9 cellular contexts compared by ENCODE assay signal in genomic region chr9:98365227-98365669, GRCh38.
DNase-seq lines count a peak whose midpoint lies in the region; ATAC-seq and TF ChIP-seq lines count a peak whose summit lies in the region.
"Had no signal": no experiment of that assay in that cellular context is flagged by ENCODE, and none has a peak within 500 bp of the region (broad histone marks: within the 10 kb centered on the region; RNA-seq: fewer than 3 reads in every experiment).

No MANE protein-coding gene starts in this region.

- H4K20me1 ChIP-seq in hepatocyte (ENCODE audit: insufficient read depth, poor library complexity, severe bottlenecking), result no peaks in the 10 kb centered on the region

- H3K4me1 ChIP-seq in hepatocyte (ENCODE audit: insufficient read depth) (no peaks in the 10 kb centered on the region), suprapubic skin (no peaks in the 10 kb centered on the region), tibial artery (no peaks in the 10 kb centered on the region)

- peak; percentile 40 for TF ChIP-seq CTCF in AG09309 (IDR thresholded peaks at IDR 0.05; ENCODE audit: control insufficient read depth, insufficient read depth, low read depth, low read length, missing control alignments)
- TF ChIP-seq CTCF in GM10248 (IDR thresholded peaks at IDR 0.05; ENCODE audit: control extremely low read depth, extremely low read depth, low read depth, missing control alignments), result peak; percentile 17
- TF ChIP-seq CTCF in hepatocyte (IDR thresholded peaks at IDR 0.05; ENCODE audit: poor library complexity), result peak; percentile 29
- no peak for TF ChIP-seq CTCF in suprapubic skin (IDR thresholded peaks at IDR 0.05)
- no peak for TF ChIP-seq CTCF in tibial artery (IDR thresholded peaks at IDR 0.05)

- CTCF ChIA-PET in GM10248 (lab: Yijun Ruan, JAX), result interaction anchor here (0.7 to 2.0 kb wide), 4 partner anchors 8 to 21 kb away, joined by 3 to 5 read pairs (median 4); no protein-coding TSS in a partner anchor

- no peak for DNase-seq in AG09309 (ENCODE audit: low read depth)
- DNase-seq in GM10248 (ENCODE audit: extremely low spot score), result peak; percentile 11
- DNase-seq in SK-MEL-5 (ENCODE audit: low read depth, low spot score), result peak; percentile 56
- DNase-seq in hepatocyte (ENCODE audit: low spot score), result no peak
- DNase-seq in suprapubic skin (ENCODE audit: low spot score in 2 of 2), result no peak
- no peak for DNase-seq in tibial artery
- no peak for DNase-seq in left cardiac atrium
- DNase-seq: islet precursor cell had no signal

- H3K9me3 ChIP-seq in hepatocyte (ENCODE audit: low read depth) (no peaks in the 10 kb centered on the region), suprapubic skin (peaks cover 5% of the 10 kb centered on the region), tibial artery (peaks cover 0 to 11% (median 11%) of the 10 kb centered on the region in 3 donors)

- H3K9me2 ChIP-seq in hepatocyte (replicated peaks; ENCODE audit: insufficient read depth), result no peaks in the 10 kb centered on the region

- intact Hi-C loops in tibial artery (cut with DNase I; ENCODE audit: low total_unique reads), result no loop called here
- intact Hi-C loops in left cardiac atrium (cut with DNase I), result no loop called here

- no peaks in the 10 kb centered on the region for H3K27me3 ChIP-seq in hepatocyte
- H3K27me3 ChIP-seq in suprapubic skin, result peaks cover 9% of the 10 kb centered on the region
- H3K27me3 ChIP-seq in tibial artery, result peaks cover 0 to 7% of the 10 kb centered on the region in 2 donors

- no peak overlapping the region for H2AFZ ChIP-seq in hepatocyte

- no peak overlapping the region for H3K4me2 ChIP-seq in hepatocyte

- WGBS in hepatocyte (ENCODE audit: low lambda C conversion rate, missing lambda C conversion rate), result 95% methylated on average over 1 of the region's 1 CpG
- 88% methylated on average over 1 of the region's 1 CpG for WGBS in suprapubic skin

- H3K4me3 ChIP-seq in AG09309 (ENCODE audit: control insufficient read depth, low read depth, low read length) (no peak overlapping the region), hepatocyte (no peak overlapping the region), suprapubic skin (no peak overlapping the region), tibial artery (no peak overlapping the region)

- H3K27ac ChIP-seq in hepatocyte (no peak overlapping the region), suprapubic skin (no peak overlapping the region), tibial artery (no peak overlapping the region)

- ATAC-seq in HG02642 (IDR thresholded peaks at IDR 0.05; ENCODE audit: poor library complexity, unreplicated experiment) (no peak), left cardiac atrium (no peak)

- POLR2A ChIA-PET in GM10248 (lab: Yijun Ruan, JAX), result no interaction called here

- H3K36me3 ChIP-seq in hepatocyte (replicated peaks; ENCODE audit: insufficient read depth, low read depth), result no peaks in the 10 kb centered on the region
- no peaks in the 10 kb centered on the region for H3K36me3 ChIP-seq in suprapubic skin
- no peaks in the 10 kb centered on the region for H3K36me3 ChIP-seq in tibial artery

- no peak for TF ChIP-seq POLR2A in suprapubic skin (IDR thresholded peaks at IDR 0.05)

- TF ChIP-seq EP300 in suprapubic skin (IDR thresholded peaks at IDR 0.05), result no peak

- in situ Hi-C loops in SK-MEL-5 (cut with HindIII; ENCODE audit: low pct_unique_long_range_greater_than_20kb, low sequenced_read_pairs), result no loop called here

- no peaks in the 10 kb centered on the region for H3K79me2 ChIP-seq in hepatocyte

Comparison
In these comparisons a context has a peak if more than half of its experiments do, and no peak if none do; other contexts are left out.
1. DNase-seq: peak in GM10248 (single experiment) and SK-MEL-5 (single experiment); none in AG09309 (single experiment), hepatocyte (single experiment), suprapubic skin (0 of 2), tibial artery (0 of 2) and left cardiac atrium (single experiment).
2. CTCF ChIP-seq: peak in AG09309 (single experiment), GM10248 (single experiment) and hepatocyte (single experiment); none in suprapubic skin (0 of 2) and tibial artery (0 of 2).